Comparison of ENCODE assay signal across 28 cellular contexts in genomic region chr5:176587398-176587797, GRCh38. TPM values are rescaled to one million over a fixed set of nuclear protein-coding genes. Genes with fewer than 3 reads are reported as not detected.
DNase-seq lines count a peak whose midpoint lies in the region; ATAC-seq and TF ChIP-seq lines count a peak whose summit lies in the region.
"Had no signal": no experiment of that assay in that cellular context is flagged by ENCODE, and none has a peak within 500 bp of the region (broad histone marks: within the 10 kb centered on the region; RNA-seq: fewer than 3 reads in every experiment).

No MANE protein-coding gene starts in this region.

- DNase-seq in left colon (no peak), myocyte (ENCODE audit: low read depth) (peak; percentile 37), foreskin melanocyte (no peak), GM23338 (ENCODE audit: low spot score) (no peak)
- DNase-seq: 8988T; ACHN; BE2C; C1 segment of cervical spinal cord; CD4-positive, alpha-beta memory T cell; CD4-positive, CD25-positive, alpha-beta regulatory T cell; CD8-positive, alpha-beta memory T cell; COR-L47; DMS 273 treated with DMSO at 0.1 percent for 48 hours; DMS153; DMS53; DMS79; DND-41; EL; GDM1 had no signal

- peaks cover 0 to 51% (median 48%) of the 10 kb centered on the region in 10 experiments; a peak in 16 of 20 replicates for H3K4me1 ChIP-seq in BLaER1 treated with 17β-estradiol and CSF1 and Interleukin-3, amounts not matched to agents 10 nM and 100 nM
- no peaks in the 10 kb centered on the region for H3K4me1 ChIP-seq in GM23338 (ENCODE audit: insufficient read depth)
- H3K4me1 ChIP-seq: BE2C had no signal

- peaks cover 33 to 56% (median 44%) of the 10 kb centered on the region in 11 experiments for H3K9me3 ChIP-seq in BLaER1 treated with 17β-estradiol and CSF1 and Interleukin-3, amounts not matched to agents 10 nM and 100 nM (replicated peaks in 1 of 11)
- H3K9me3 ChIP-seq: BE2C had no signal

- no peak overlapping the region for H3K4me3 ChIP-seq in BLaER1 treated with 17β-estradiol and CSF1 and Interleukin-3, amounts not matched to agents 10 nM and 100 nM
- H3K4me3 ChIP-seq in GM23338 = no peak overlapping the region
- H3K4me3 ChIP-seq: GM12878 had no signal

- no peak overlapping the region for H2AFZ ChIP-seq in GM23338

- H3K27me3 ChIP-seq in BLaER1 treated with 17β-estradiol and CSF1 and Interleukin-3, amounts not matched to agents 10 nM and 100 nM = no peaks in the 10 kb centered on the region; a peak in 1 of 22 replicates
- H3K27me3 ChIP-seq in GM23338 (ENCODE audit: insufficient read depth) = no peaks in the 10 kb centered on the region
- H3K27me3 ChIP-seq: BE2C had no signal

- no peak overlapping the region for H3K4me3 Mint-ChIP-seq in GM23338
- H3K4me3 Mint-ChIP-seq: CD14-positive monocyte; CD4-positive, alpha-beta memory T cell; CD4-positive, CD25-positive, alpha-beta regulatory T cell; CD8-positive, alpha-beta memory T cell had no signal

- H3K79me2 ChIP-seq in GM23338 (replicated peaks; ENCODE audit: insufficient read depth) = no peaks in the 10 kb centered on the region

- peak overlapping the region in 4 of 11 experiments; percentile 23 to 56 (median 50); a peak in 4 of 22 replicates for H3K27ac ChIP-seq in BLaER1 treated with 17β-estradiol and CSF1 and Interleukin-3, amounts not matched to agents 10 nM and 100 nM
- H3K27ac ChIP-seq in GM23338 (ENCODE audit: low read depth) = no peak overlapping the region

- H3K9ac ChIP-seq in BLaER1 treated with 17β-estradiol and CSF1 and Interleukin-3, amounts not matched to agents 10 nM and 100 nM = peak overlapping the region in 1 of 11 experiments; percentile 44; a peak in 1 of 22 replicates

- intact Hi-C loops in left colon (cut with DNase I, micrococcal nuclease) = no loop called here

- no peak overlapping the region for H3K27ac Mint-ChIP-seq in GM23338
- H3K27ac Mint-ChIP-seq: CD14-positive monocyte; CD4-positive, alpha-beta memory T cell; CD4-positive, CD25-positive, alpha-beta regulatory T cell; CD8-positive, alpha-beta memory T cell had no signal

- H3K9me3 Mint-ChIP-seq in GM23338 = peaks cover 33% of the 10 kb centered on the region

- H3F3A ChIP-seq in GM23338 (replicated peaks; ENCODE audit: low read depth) = peaks cover 3% of the 10 kb centered on the region; the same call in 1 of the 2 replicates

- H3K4me2 ChIP-seq in BLaER1 treated with 17β-estradiol and CSF1 and Interleukin-3, amounts not matched to agents 10 nM and 100 nM = peak overlapping the region in 9 of 11 experiments; percentile 53 to 80 (median 69); a peak in 18 of 22 replicates
- no peak overlapping the region for H3K4me2 ChIP-seq in GM23338

- peaks cover 3% of the 10 kb centered on the region for H3K9me2 ChIP-seq in GM23338 (ENCODE audit: insufficient read depth)

- ATAC-seq in left colon = peak; percentile 87
- ATAC-seq in HG03342 (IDR thresholded peaks at IDR 0.05; ENCODE audit: unreplicated experiment) = no peak
- no peak for ATAC-seq in GM23338
- ATAC-seq in GM21447 (IDR thresholded peaks at IDR 0.05; ENCODE audit: unreplicated experiment) = no peak
- ATAC-seq: GM12878 had no signal

- peaks cover 24% of the 10 kb centered on the region for H3K27me3 Mint-ChIP-seq in GM23338 (ENCODE audit: insufficient read depth, low read depth, poor library complexity)
- H3K27me3 Mint-ChIP-seq: CD4-positive, CD25-positive, alpha-beta regulatory T cell; CD8-positive, alpha-beta memory T cell had no signal

- no peak for TF ChIP-seq CTCF in GM23338 (conservative IDR thresholded peaks at IDR 0.05; ENCODE audit: low read depth in 2 of 2)

- no peaks in the 10 kb centered on the region for H3K4me1 Mint-ChIP-seq in GM23338
- H3K4me1 Mint-ChIP-seq: CD14-positive monocyte; CD4-positive, CD25-positive, alpha-beta regulatory T cell; CD8-positive, alpha-beta memory T cell had no signal

- H4K20me1 ChIP-seq in BLaER1 treated with 17β-estradiol and CSF1 and Interleukin-3, amounts not matched to agents 10 nM and 100 nM = peaks cover 0 to 17% (median 0%) of the 10 kb centered on the region in 11 experiments; a peak in 4 of 22 replicates
- no peaks in the 10 kb centered on the region; the same call in 1 of the 2 replicates for H4K20me1 ChIP-seq in GM23338 (replicated peaks; ENCODE audit: insufficient read depth)

- H3K36me3 ChIP-seq in BLaER1 treated with 17β-estradiol and CSF1 and Interleukin-3, amounts not matched to agents 10 nM and 100 nM = peaks cover 0 to 23% (median 13%) of the 10 kb centered on the region in 11 experiments; a peak in 17 of 22 replicates
- no peaks in the 10 kb centered on the region; the same call in 1 of the 2 replicates for H3K36me3 ChIP-seq in GM23338 (ENCODE audit: insufficient read depth)
- H3K36me3 ChIP-seq: BE2C had no signal

- H3K36me3 Mint-ChIP-seq in GM23338 (ENCODE audit: low read depth) = peaks cover 3% of the 10 kb centered on the region; the same call in 2 of the 3 replicates
- H3K36me3 Mint-ChIP-seq: CD14-positive monocyte; CD4-positive, alpha-beta memory T cell; CD4-positive, CD25-positive, alpha-beta regulatory T cell had no signal

TF ChIP-seq in GM23338, 12 proteins besides CTCF, POLR2A, EP300 and RAD21 (continues in another document):
- TF ChIP-seq STAT1 (IDR thresholded peaks at IDR 0.05; ENCODE audit: unreplicated experiment) = no peak
- TF ChIP-seq ZNF331 (CRISPR knock-in tag; IDR thresholded peaks at IDR 0.05; ENCODE audit: low read depth) = no peak
- no peak for TF ChIP-seq EZH2 (IDR thresholded peaks at IDR 0.05; ENCODE audit: low read depth, unreplicated experiment)
- TF ChIP-seq NANOG (IDR thresholded peaks at IDR 0.05; ENCODE audit: borderline replicate concordance) = no peak

RNA-seq across cellular contexts. Expression of gene GPRIN1, which starts 22.6 kb away (rescaled TPM):
- total RNA-seq in left colon = 1 to 10 TPM; 1.7 to 1.9 TPM
- 5.2 and 9.6 TPM in 2 replicates for total RNA-seq in myocyte
- polyA plus RNA-seq in myocyte (2012) = 2.4 TPM
- 11.7 and 14.6 TPM in 2 replicates for total RNA-seq in GM23338 (2014; rRNA removed; shearing (Covaris generic))
- 3.8 and 4.4 TPM in 2 replicates for polyA plus RNA-seq in GM23338 (2016; fragmentation: Nextera tagmentation; extraction: Ambion mirVana)

RNA-seq across cellular contexts. Expression of gene CDHR2, which starts 38.3 kb away (rescaled TPM):
- total RNA-seq in left colon (100 to 1,000 TPM in 1 of 2 donors, 10 to 100 TPM in 1; 93.4 to 141 TPM), myocyte (not detected in 2 replicates)
- 0.13 TPM for polyA plus RNA-seq in myocyte (2012)
- not detected in 2 replicates for total RNA-seq in GM23338 (2014; rRNA removed; shearing (Covaris generic))
- polyA plus RNA-seq in GM23338 (2016; fragmentation: Nextera tagmentation; extraction: Ambion mirVana) = 0.17 TPM in 1 of 2 replicates, not detected in the other
- total RNA-seq: A673, Daoy, G401 had no signal
- polyA plus RNA-seq: AG04450; CD14-positive monocyte; CD4-positive, alpha-beta memory T cell; CD4-positive, CD25-positive, alpha-beta regulatory T cell; CD8-positive, alpha-beta memory T cell had no signal

RNA-seq across cellular contexts. Expression of gene SNCB, which starts 42.9 kb away (rescaled TPM):
- not detected for total RNA-seq in left colon
- total RNA-seq in myocyte = 0.16 and 1.0 TPM in 2 replicates
- polyA plus RNA-seq in myocyte (2012) = 0.42 TPM
- 1.8 and 3.6 TPM in 2 replicates for total RNA-seq in GM23338 (2014; rRNA removed; shearing (Covaris generic))
- polyA plus RNA-seq in GM23338 (2016; fragmentation: Nextera tagmentation; extraction: Ambion mirVana) = 13.5 and 13.8 TPM in 2 replicates
- total RNA-seq: A673; CD4-positive, alpha-beta memory T cell; CD4-positive, CD25-positive, alpha-beta regulatory T cell; CD8-positive, alpha-beta memory T cell; GM12878 had no signal
- polyA plus RNA-seq: CD14-positive monocyte; CD4-positive, alpha-beta memory T cell; CD4-positive, CD25-positive, alpha-beta regulatory T cell; CD8-positive, alpha-beta memory T cell had no signal

RNA-seq across cellular contexts. Expression of gene EIF4E1B, which starts 43.1 kb away (rescaled TPM):
- total RNA-seq in left colon (not detected), myocyte (not detected in 2 replicates)
- polyA plus RNA-seq in myocyte (2012) = not detected
- total RNA-seq in GM23338 (2014; rRNA removed; shearing (Covaris generic)) = 0.17 TPM in 1 of 2 replicates, not detected in the other
- 0.10 TPM in 1 of 2 replicates, not detected in the other for polyA plus RNA-seq in GM23338 (2016; fragmentation: Nextera tagmentation; extraction: Ambion mirVana)
- total RNA-seq: A673; CD4-positive, alpha-beta memory T cell; CD4-positive, CD25-positive, alpha-beta regulatory T cell; CD8-positive, alpha-beta memory T cell; Daoy; G401; GM12878 had no signal
- polyA plus RNA-seq: AG04450; CD14-positive monocyte; CD4-positive, alpha-beta memory T cell; CD4-positive, CD25-positive, alpha-beta regulatory T cell; CD8-positive, alpha-beta memory T cell; GM12878 had no signal

RNA-seq across cellular contexts. Expression of gene RNF44, which starts 50.2 kb away (rescaled TPM):
- total RNA-seq in left colon = 10 to 100 TPM; 72.5 to 79.6 TPM
- total RNA-seq in myocyte = 9.6 and 10.6 TPM in 2 replicates
- 20.2 TPM for polyA plus RNA-seq in myocyte (2012)
- 78.5 and 104 TPM in 2 replicates for total RNA-seq in GM23338 (2014; rRNA removed; shearing (Covaris generic))
- polyA plus RNA-seq in GM23338 (2016; fragmentation: Nextera tagmentation; extraction: Ambion mirVana) = 56.7 and 59.3 TPM in 2 replicates

Comparison
In these comparisons a context has a peak if more than half of its experiments do, and no peak if none do; other contexts are left out.
1. RNA of gene CDHR2, which starts 38.3 kb away (total RNA-seq): 93.4 to 141 TPM in left colon; not detected in myocyte and not detected in GM23338; every median in the first group is over 10 times any median in the second.